ENCODE assay signal across 7 cellular contexts in the genomic region with DNA sequence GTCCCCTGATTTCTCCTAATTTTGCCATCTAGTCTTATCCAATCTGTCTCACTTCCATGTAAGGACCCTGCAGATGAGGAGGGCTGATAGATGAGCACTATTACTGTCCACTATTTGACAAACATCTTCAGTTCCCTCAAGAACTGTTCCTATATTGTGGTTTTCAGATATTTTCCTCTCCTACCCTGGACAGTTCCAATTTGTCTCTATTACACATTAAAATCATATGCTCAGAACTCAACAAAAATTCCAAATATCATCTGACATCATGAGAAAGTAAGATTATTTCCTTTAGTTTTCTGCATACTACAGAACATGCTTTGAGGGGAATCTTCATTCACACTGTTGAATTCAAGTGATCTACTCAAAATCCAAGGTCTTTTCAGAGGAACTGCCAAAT.
"Had no signal": no experiment of that assay in that cellular context is flagged by ENCODE, and none has a peak within 500 bp of the region (broad histone marks: within the 10 kb centered on the region; RNA-seq: fewer than 3 reads in every experiment).

No MANE protein-coding gene starts in this region.

- ATAC-seq: HepG2, K562 had no signal

- H3K4me3 ChIP-seq: K562 had no signal

- DNase-seq: IMR-90, KBM-7, KG1 had no signal

- H3K27ac ChIP-seq: HL-60, KMS-11 had no signal
